In the genomic region with DNA sequence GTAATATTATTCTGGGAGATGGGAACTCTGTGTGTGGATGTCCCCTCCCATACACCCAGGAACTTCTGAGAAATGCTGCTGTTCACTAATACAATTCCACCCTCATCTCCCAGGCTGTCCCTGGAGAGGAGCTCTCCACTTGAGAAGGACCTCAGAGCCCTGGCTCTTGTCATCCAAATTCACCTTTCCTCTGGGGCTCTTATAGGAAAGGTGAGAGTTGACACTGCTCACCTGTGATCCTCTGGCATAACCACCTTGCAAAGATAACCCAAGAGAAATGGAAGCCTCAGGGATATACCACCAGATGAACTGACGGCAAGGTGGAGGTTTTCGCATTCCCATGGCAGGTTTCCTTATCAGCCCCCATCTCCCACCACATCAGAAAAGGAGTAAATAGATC, we compare ENCODE assay signal across 20 cellular contexts. TPM values are rescaled to one million over a fixed set of nuclear protein-coding genes. Genes with fewer than 3 reads are reported as not detected.
DNase-seq lines count a peak whose midpoint lies in the region; ATAC-seq, FAIRE-seq and TF ChIP-seq lines count a peak whose summit lies in the region.
"Had no signal": no experiment of that assay in that cellular context is flagged by ENCODE, and none has a peak within 500 bp of the region (broad histone marks: within the 10 kb centered on the region; RNA-seq: fewer than 3 reads in every experiment).

No MANE protein-coding gene starts in this region.

- H3K27me3 Mint-ChIP-seq in GM23338 (ENCODE audit: insufficient read depth, low read depth, poor library complexity), result peaks cover 10% of the 10 kb centered on the region

- no peaks in the 10 kb centered on the region for H3K9me1 ChIP-seq in endothelial cell of umbilical vein (replicated peaks; ENCODE audit: control insufficient read depth, extremely low read depth, insufficient read depth, low read length)

- no peaks in the 10 kb centered on the region for H3K79me2 ChIP-seq in mammary epithelial cell (ENCODE audit: insufficient read depth, low read length)
- no peaks in the 10 kb centered on the region for H3K79me2 ChIP-seq in GM23338 (replicated peaks; ENCODE audit: insufficient read depth)
- H3K79me2 ChIP-seq in endothelial cell of umbilical vein (ENCODE audit: control insufficient read depth, insufficient read depth, low read length), result no peaks in the 10 kb centered on the region

- TF ChIP-seq CTCF in breast epithelium (IDR thresholded peaks at IDR 0.05), result no peak
- no peak for TF ChIP-seq CTCF in mammary epithelial cell (conservative IDR thresholded peaks at IDR 0.05 in 1 of 2, IDR thresholded peaks at IDR 0.05 in 1 of 2; ENCODE audit: extremely low read depth in 1 of 2, insufficient read depth in 1 of 2, low read depth in 1 of 2, low read length in 2 of 2)
- TF ChIP-seq CTCF in GM23338 (conservative IDR thresholded peaks at IDR 0.05; ENCODE audit: low read depth in 2 of 2), result no peak
- no peak for TF ChIP-seq CTCF in endothelial cell of umbilical vein (IDR thresholded peaks at IDR 0.05; ENCODE audit: extremely low read depth in 1 of 2, insufficient read depth in 1 of 2, low read depth in 1 of 2, low read length in 2 of 2)
- no peak for TF ChIP-seq CTCF in stomach (IDR thresholded peaks at IDR 0.05)

- no peak overlapping the region for H3K9ac ChIP-seq in mammary epithelial cell (ENCODE audit: insufficient read depth, low read length)
- no peak overlapping the region for H3K9ac ChIP-seq in endothelial cell of umbilical vein (replicated peaks; ENCODE audit: extremely low read depth, insufficient read depth, low read length)

- WGBS in mammary epithelial cell (ENCODE audit: low coverage, missing lambda C conversion rate), result 96% methylated on average over 2 of the region's 2 CpGs
- WGBS in stomach, 5 donors, result 92 to 100% (median 99%) methylated on average over 2 of the region's 2 CpGs

- H3K4me1 Mint-ChIP-seq in GM23338, result peaks cover 14% of the 10 kb centered on the region; the same call in 2 of the 3 replicates

- no peaks in the 10 kb centered on the region; the same call in 1 of the 2 replicates for H3K9me2 ChIP-seq in GM23338 (ENCODE audit: insufficient read depth)

- H3K4me1 ChIP-seq in breast epithelium (no peaks in the 10 kb centered on the region), mammary epithelial cell (ENCODE audit: insufficient read depth, low read length) (peaks cover 20% of the 10 kb centered on the region), GM23338 (ENCODE audit: insufficient read depth) (no peaks in the 10 kb centered on the region; the same call in 1 of the 2 replicates), endothelial cell of umbilical vein (ENCODE audit: control insufficient read depth, extremely low read depth, insufficient read depth, low read length) (peaks cover 12% of the 10 kb centered on the region), stomach (peaks cover 9 to 32% (median 19%) of the 10 kb centered on the region in 4 donors)
- H3K4me1 ChIP-seq: uterus had no signal

- no peaks in the 10 kb centered on the region for H3K9me3 Mint-ChIP-seq in GM23338
- H3K9me3 Mint-ChIP-seq: activated T-helper 2 cell treated with anti-CD3 and anti-CD28 coated beads, Interferon-gamma antibody, Interleukin-2, Interleukin-4, amounts not matched to agents 10 μg/mL and 5 μg/mL and 100 μg/mL, durations not matched to agents 14 hours and 24 hours and 36 hours had no signal

- no peak for ATAC-seq in GM23338
- ATAC-seq in GM21360 (IDR thresholded peaks at IDR 0.05; ENCODE audit: unreplicated experiment), result no peak
- ATAC-seq: mucosa of descending colon had no signal

- no peaks in the 10 kb centered on the region for H3F3A ChIP-seq in GM23338 (replicated peaks; ENCODE audit: low read depth)

- no peak for TF ChIP-seq POLR2A in breast epithelium (IDR thresholded peaks at IDR 0.05)
- no peak for TF ChIP-seq POLR2A in endothelial cell of umbilical vein (IDR thresholded peaks at IDR 0.05; ENCODE audit: low read depth, low read length)
- TF ChIP-seq POLR2A in stomach (IDR thresholded peaks at IDR 0.05), result no peak

- H3K36me3 ChIP-seq in breast epithelium (no peaks in the 10 kb centered on the region), mammary epithelial cell (ENCODE audit: insufficient read depth, low read length) (no peaks in the 10 kb centered on the region), GM23338 (ENCODE audit: insufficient read depth) (no peaks in the 10 kb centered on the region), endothelial cell of umbilical vein (ENCODE audit: control insufficient read depth in 2 of 2, extremely low read depth in 1 of 2, insufficient read depth in 2 of 2, low read length in 2 of 2) (no peaks in the 10 kb centered on the region), stomach (peaks cover 0 to 3% (median 0%) of the 10 kb centered on the region in 4 donors)
- H3K36me3 ChIP-seq: ascending aorta, uterus had no signal

- CTCF ChIA-PET in mammary epithelial cell (lab: Charles Lee; ENCODE audit: low non-redundant PET), result no interaction called here
- CTCF ChIA-PET in endothelial cell of umbilical vein (lab: Charles Lee), result interaction anchor here (0.6 to 4.6 kb wide), 6 partner anchors 16 to 233 kb away, joined by 3 to 222 read pairs (median 16); no protein-coding TSS in a partner anchor

- no peak overlapping the region for H3K4me3 Mint-ChIP-seq in GM23338
- H3K4me3 Mint-ChIP-seq: endodermal cell had no signal

- TF ChIP-seq EP300 in stomach (IDR thresholded peaks at IDR 0.05), result no peak

- dilution Hi-C loops in mammary epithelial cell (cut with HindIII; ENCODE audit: low sequenced_read_pairs) (no loop called here), endothelial cell of umbilical vein (cut with MboI; ENCODE audit: extremely low pct_ligation_motif_present, low sequenced_read_pairs) (no loop called here)

- 0 out of 2 replicates have a peak overlapping the region, but pooled peaks have one; percentile 22 for H3K27ac Mint-ChIP-seq in GM23338
- H3K27ac Mint-ChIP-seq: endodermal cell had no signal

- BruUV-seq in mammary epithelial cell (replicated peaks; lab: Mats Ljungman, UMichigan), result no TSS peak
- no TSS peak for BruUV-seq in endothelial cell of umbilical vein (replicated peaks; lab: Mats Ljungman, UMichigan)

- no peak overlapping the region for H2AFZ ChIP-seq in mammary epithelial cell (ENCODE audit: low read depth, low read length)
- H2AFZ ChIP-seq in GM23338, result no peak overlapping the region
- H2AFZ ChIP-seq in endothelial cell of umbilical vein (ENCODE audit: low read depth, low read length), result peak overlapping the region; percentile 2

- POLR2A ChIA-PET in endothelial cell of umbilical vein (lab: Charles Lee), result no interaction called here

- no peaks in the 10 kb centered on the region for H3K36me3 Mint-ChIP-seq in GM23338 (ENCODE audit: low read depth)

- in situ Hi-C loops in mammary epithelial cell (cut with MboI; ENCODE audit: low sequenced_read_pairs in 2 of 2), result loop anchor here in 1 of 2 donors (10.0 kb wide), 1 partner anchor 214 kb away; no protein-coding TSS in a partner anchor

- DNase-seq in breast epithelium (ENCODE audit: low spot score in 2 of 2) (no peak), mammary epithelial cell (no peak), GM23338 (ENCODE audit: low spot score) (no peak), endothelial cell of umbilical vein (ENCODE audit: low read depth, low spot score) (no peak), stomach (no peak), ecto neural progenitor cell (ENCODE audit: low spot score) (no peak), HPDE6-E6E7 (ENCODE audit: extremely low spot score) (no peak)
- DNase-seq: endodermal cell; KBM-7; kidney glomerular epithelial cell; mucosa of descending colon; NCI-H1048; NCI-H2081 treated with DMSO at 0.1 percent for 48 hours; NCI-H510A; stimulated activated naive CD4-positive, alpha-beta T cell treated with Interleukin-2 at 50 U/mL for 16 hours; uterus had no signal

- H3K27me3 ChIP-seq in breast epithelium (no peaks in the 10 kb centered on the region), mammary epithelial cell (ENCODE audit: insufficient read depth, low read length) (no peaks in the 10 kb centered on the region), GM23338 (ENCODE audit: insufficient read depth) (no peaks in the 10 kb centered on the region), endothelial cell of umbilical vein (ENCODE audit: control insufficient read depth in 2 of 2, insufficient read depth in 2 of 2, low read length in 2 of 2) (no peaks in the 10 kb centered on the region), stomach (no peaks in the 10 kb centered on the region)
- H3K27me3 ChIP-seq: ascending aorta, uterus had no signal

- H3K9me3 ChIP-seq in breast epithelium (no peaks in the 10 kb centered on the region), mammary epithelial cell (replicated peaks; ENCODE audit: insufficient read depth, low read length) (no peaks in the 10 kb centered on the region), endothelial cell of umbilical vein (replicated peaks; ENCODE audit: control insufficient read depth, insufficient read depth, low read length) (no peaks in the 10 kb centered on the region), stomach (no peaks in the 10 kb centered on the region)
- H3K9me3 ChIP-seq: ascending aorta, mucosa of descending colon, uterus had no signal

- H3K4me3 ChIP-seq in breast epithelium, result no peak overlapping the region
- H3K4me3 ChIP-seq in mammary epithelial cell (replicated peaks in 1 of 3; ENCODE audit: insufficient read depth in 1 of 3, low read depth in 2 of 3, low read length in 3 of 3), result no peak overlapping the region
- H3K4me3 ChIP-seq in GM23338, result no peak overlapping the region
- no peak overlapping the region for H3K4me3 ChIP-seq in endothelial cell of umbilical vein (replicated peaks in 1 of 3; ENCODE audit: insufficient read depth in 1 of 3, low read depth in 1 of 3, low read length in 3 of 3)
- no peak overlapping the region for H3K4me3 ChIP-seq in stomach
- H3K4me3 ChIP-seq: ascending aorta, mucosa of descending colon, uterus had no signal

- FAIRE-seq in endothelial cell of umbilical vein (lab: Jason Lieb, UNC), result no peak

- intact Hi-C loops in breast epithelium (cut with DNase I; ENCODE audit: low total_unique reads), result loop anchor here (10.0 kb wide), 1 partner anchor 224 kb away; no protein-coding TSS in a partner anchor
- intact Hi-C loops in mammary epithelial cell (cut with micrococcal nuclease), result no loop called here
- intact Hi-C loops in endothelial cell of umbilical vein (cut with micrococcal nuclease), result no loop called here
- intact Hi-C loops in stomach (cut with DNase I; ENCODE audit: low total_unique reads), result loop anchor here (5.0 to 10.0 kb wide), 2 partner anchors 54 to 216 kb away; a partner anchor contains a TSS

- H3K27ac ChIP-seq in breast epithelium (peak overlapping the region; percentile 20 to 33), mammary epithelial cell (ENCODE audit: insufficient read depth, low read depth, low read length) (no peak overlapping the region), GM23338 (ENCODE audit: low read depth) (no peak overlapping the region), endothelial cell of umbilical vein (ENCODE audit: insufficient read depth, low read depth, low read length) (no peak overlapping the region), stomach (peak overlapping the region in 4 of 5 donors; percentile 35 to 72 (median 54))
- H3K27ac ChIP-seq: ascending aorta, RWPE1, uterus had no signal

- H4K20me1 ChIP-seq in mammary epithelial cell (ENCODE audit: insufficient read depth, low read length) (no peaks in the 10 kb centered on the region), GM23338 (replicated peaks; ENCODE audit: insufficient read depth) (no peaks in the 10 kb centered on the region), endothelial cell of umbilical vein (replicated peaks; ENCODE audit: control insufficient read depth, extremely low read depth, insufficient read depth, low read length) (no peaks in the 10 kb centered on the region)

- H3K4me2 ChIP-seq in mammary epithelial cell (ENCODE audit: insufficient read depth, low read depth, low read length), result no peak overlapping the region
- no peak overlapping the region for H3K4me2 ChIP-seq in GM23338
- H3K4me2 ChIP-seq in endothelial cell of umbilical vein (ENCODE audit: insufficient read depth, low read length), result no peak overlapping the region

RNA-seq across cellular contexts. Expression of a gene that starts 52.0 kb away (rescaled TPM):
- total RNA-seq in breast epithelium, result 1 to 10 TPM; 1.9 to 5.9 (median 2.3) TPM
- total RNA-seq in mammary epithelial cell, result 1 to 10 TPM in 1 of 2 donors, under 1 TPM in 1; 0.82 to 4.7 TPM
- 1.1 TPM for polyA plus RNA-seq in mammary epithelial cell
- 3.7 TPM for polyA minus RNA-seq in mammary epithelial cell
- total RNA-seq in GM23338 (2014; rRNA removed; shearing (Covaris generic)), result not detected in 2 replicates
- not detected in 2 replicates for polyA plus RNA-seq in GM23338 (2016; fragmentation: Nextera tagmentation; extraction: Ambion mirVana)
- total RNA-seq in endothelial cell of umbilical vein, result 0.21 TPM in 1 of 2 replicates, not detected in the other
- 0.08 and 0.11 TPM in 2 replicates for polyA plus RNA-seq in endothelial cell of umbilical vein
- polyA plus RNA-seq in endothelial cell of umbilical vein (2011; cell fraction: cytosol; rRNA removed), result 0.03 and 0.04 TPM in 2 replicates
- 0.18 and 0.21 TPM in 2 replicates for polyA plus RNA-seq in endothelial cell of umbilical vein (2011; cell fraction: nucleus; rRNA removed)
- polyA plus RNA-seq in endothelial cell of umbilical vein (2012), result not detected in 2 replicates
- 0.29 TPM in 1 of 2 replicates, not detected in the other for polyA minus RNA-seq in endothelial cell of umbilical vein
- polyA minus RNA-seq in endothelial cell of umbilical vein (2011; cell fraction: cytosol; rRNA and poly(A)+ RNA removed), result not detected
- not detected in 2 replicates for polyA minus RNA-seq in endothelial cell of umbilical vein (2011; cell fraction: nucleus; rRNA and poly(A)+ RNA removed)
- total RNA-seq in stomach, result 1 to 10 TPM in 3 of 5 donors, not detected in 2; 2.2 to 4.3 (median 2.9) TPM
- 1 to 10 TPM in 2 of 3 donors, under 1 TPM in 1; 0.61 to 2.6 (median 1.2) TPM for polyA plus RNA-seq in stomach
- total RNA-seq: activated T-helper 2 cell treated with anti-CD3 and anti-CD28 coated beads, Interferon-gamma antibody, Interleukin-2, Interleukin-4, amounts not matched to agents 10 μg/mL and 5 μg/mL and 100 μg/mL, durations not matched to agents 14 hours and 24 hours and 36 hours; ascending aorta had no signal

Comparison
In these comparisons a context has a peak if more than half of its experiments do, and no peak if none do; other contexts are left out.
1. H3K27ac ChIP-seq: peak in breast epithelium (2 of 2) and stomach (4 of 5); none in mammary epithelial cell (single experiment), GM23338 (single experiment) and endothelial cell of umbilical vein (single experiment).
2. intact Hi-C loops: an anchor here in breast epithelium (10.0 kb wide) and stomach (5.0 to 10.0 kb wide); none called in mammary epithelial cell and endothelial cell of umbilical vein.